1 cellular context compared by ENCODE assay signal in the genomic region with DNA sequence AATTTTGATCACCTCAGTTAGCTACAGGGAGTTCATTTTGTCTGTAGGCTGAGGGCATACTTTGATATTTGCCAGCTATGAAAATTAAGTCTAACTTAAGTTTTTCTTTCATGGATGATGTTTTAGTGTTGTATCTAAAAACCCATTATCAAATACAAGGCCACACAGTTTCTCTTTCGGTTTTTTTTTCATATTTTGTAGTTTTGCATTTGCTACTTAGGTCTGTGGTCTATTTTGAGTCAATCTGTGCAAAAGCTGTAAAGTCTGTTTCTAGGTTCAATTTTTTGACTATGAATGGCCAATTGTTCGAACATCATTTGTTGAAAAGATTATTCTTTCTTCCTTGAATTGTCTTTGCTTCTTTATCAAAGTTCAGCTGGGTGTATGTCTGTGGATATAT.
TF ChIP-seq lines count a peak whose summit lies in the region.

No MANE protein-coding gene starts in this region.

TF ChIP-seq in GM12878, 131 proteins besides CTCF, POLR2A, EP300 and RAD21 (continued from another document):
- TF ChIP-seq EZH2 (IDR thresholded peaks at IDR 0.05; ENCODE audit: borderline replicate concordance, control insufficient read depth, low read depth, low read length) (no peak), NBN (IDR thresholded peaks at IDR 0.05) (no peak), IRF5 (IDR thresholded peaks at IDR 0.05; ENCODE audit: borderline replicate concordance) (no peak), CREM (IDR thresholded peaks at IDR 0.05; ENCODE audit: low read depth) (no peak), ZNF384 (IDR thresholded peaks at IDR 0.05; ENCODE audit: borderline replicate concordance, low read depth, low read length) (no peak), SP1 (IDR thresholded peaks at IDR 0.05; ENCODE audit: low read depth, low read length) (no peak)
- TF ChIP-seq, protein P1, sequence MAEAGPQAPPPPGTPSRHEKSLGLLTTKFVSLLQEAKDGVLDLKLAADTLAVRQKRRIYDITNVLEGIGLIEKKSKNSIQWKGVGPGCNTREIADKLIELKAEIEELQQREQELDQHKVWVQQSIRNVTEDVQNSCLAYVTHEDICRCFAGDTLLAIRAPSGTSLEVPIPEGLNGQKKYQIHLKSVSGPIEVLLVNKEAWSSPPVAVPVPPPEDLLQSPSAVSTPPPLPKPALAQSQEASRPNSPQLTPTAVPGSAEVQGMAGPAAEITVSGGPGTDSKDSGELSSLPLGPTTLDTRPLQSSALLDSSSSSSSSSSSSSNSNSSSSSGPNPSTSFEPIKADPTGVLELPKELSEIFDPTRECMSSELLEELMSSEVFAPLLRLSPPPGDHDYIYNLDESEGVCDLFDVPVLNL (IDR thresholded peaks at IDR 0.05; ENCODE audit: low read depth, low read length), result no peak
